12 cellular contexts compared by ENCODE assay signal in the genomic region with DNA sequence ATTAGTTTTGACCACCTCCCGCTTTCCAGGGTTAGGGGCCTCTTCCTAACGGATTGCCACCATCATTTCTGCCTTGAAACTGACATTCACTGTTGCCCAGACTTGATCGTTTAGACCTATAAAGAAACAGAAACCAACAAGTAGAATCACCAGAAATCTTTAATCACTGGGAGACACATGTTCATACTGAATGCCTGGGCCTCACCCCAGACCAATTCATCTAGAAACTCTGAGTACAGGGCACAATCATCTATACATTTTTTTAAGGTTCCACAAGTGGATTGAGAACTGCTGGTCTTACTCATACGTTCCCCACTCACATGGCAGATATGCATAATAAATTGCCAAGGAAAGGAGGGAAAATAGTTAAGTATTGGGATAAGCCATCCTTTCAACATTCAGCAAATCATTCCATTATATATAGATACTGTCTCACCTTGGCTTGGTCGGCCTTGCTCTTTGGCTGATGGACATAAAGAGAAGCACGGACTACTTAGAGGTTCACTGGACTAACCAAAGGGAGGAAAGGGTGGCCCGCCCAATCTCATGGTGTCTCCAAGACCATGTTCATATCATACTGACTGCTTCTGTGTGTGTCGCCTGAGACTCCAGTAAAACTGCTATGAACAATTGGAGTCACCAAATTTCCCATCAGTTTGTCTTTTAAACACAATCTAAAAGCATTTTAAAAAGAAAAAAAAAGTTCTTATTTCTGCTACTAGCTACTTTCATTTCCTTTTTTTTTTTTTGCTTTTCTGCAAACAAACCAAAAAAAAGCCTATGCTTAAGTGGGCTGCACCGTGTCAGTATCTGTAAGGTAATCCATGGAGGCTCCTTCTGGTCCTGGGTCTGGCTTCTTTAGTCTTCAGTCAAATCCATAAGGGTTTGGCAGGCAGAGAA. TPM values are rescaled to one million over a fixed set of nuclear protein-coding genes. Genes with fewer than 3 reads are reported as not detected.
DNase-seq lines count a peak whose midpoint lies in the region; ATAC-seq, FAIRE-seq and TF ChIP-seq lines count a peak whose summit lies in the region.
"Had no signal": no experiment of that assay in that cellular context is flagged by ENCODE, and none has a peak within 500 bp of the region (broad histone marks: within the 10 kb centered on the region; RNA-seq: fewer than 3 reads in every experiment).

No MANE protein-coding gene starts in this region.

- H3K9me3 Mint-ChIP-seq in natural killer cell treated with Interleukin-12 subunit alpha and Interleukin-12 subunit beta and Interleukin-15 and Interleukin-18, amount 100 ng/mL, for 72 hours = no peaks in the 10 kb centered on the region
- no peaks in the 10 kb centered on the region for H3K9me3 Mint-ChIP-seq in natural killer cell
- no peaks in the 10 kb centered on the region for H3K9me3 Mint-ChIP-seq in activated T-helper 1 cell treated with anti-CD3 and anti-CD28 coated beads, Interleukin-12 subunit alpha, Interleukin-12 subunit beta, Interleukin-2, Interleukin-4 antibody, amounts not matched to agents 30 ng/mL and 10 ng/mL and 1 ng/mL, durations not matched to agents 14 hours and 24 hours and 36 hours
- no peaks in the 10 kb centered on the region for H3K9me3 Mint-ChIP-seq in stimulated activated naive CD8-positive, alpha-beta T cell treated with anti-CD3 and anti-CD28 coated beads, Interleukin-15, Interleukin-2, amounts not matched to agents 100 ng/mL and 50 ng/mL, for 24 hours
- H3K9me3 Mint-ChIP-seq: CD4-positive, alpha-beta memory T cell had no signal

- H3K36me3 Mint-ChIP-seq in natural killer cell treated with Interleukin-12 subunit alpha and Interleukin-12 subunit beta and Interleukin-15 and Interleukin-18, amount 100 ng/mL, for 72 hours = no peaks in the 10 kb centered on the region
- no peaks in the 10 kb centered on the region for H3K36me3 Mint-ChIP-seq in natural killer cell
- H3K36me3 Mint-ChIP-seq in activated T-helper 1 cell treated with anti-CD3 and anti-CD28 coated beads, Interleukin-12 subunit alpha, Interleukin-12 subunit beta, Interleukin-2, Interleukin-4 antibody, amounts not matched to agents 30 ng/mL and 10 ng/mL and 1 ng/mL, durations not matched to agents 14 hours and 24 hours and 36 hours (ENCODE audit: low read depth) = no peaks in the 10 kb centered on the region
- H3K36me3 Mint-ChIP-seq in stimulated activated naive CD8-positive, alpha-beta T cell treated with anti-CD3 and anti-CD28 coated beads, Interleukin-15, Interleukin-2, amounts not matched to agents 100 ng/mL and 50 ng/mL, for 24 hours (ENCODE audit: low read depth) = no peaks in the 10 kb centered on the region
- H3K36me3 Mint-ChIP-seq: CD4-positive, alpha-beta memory T cell had no signal

- FAIRE-seq in HTR-8/SVneo (lab: Jason Lieb, UNC) = no peak
- FAIRE-seq: TTC549 had no signal

- DNase-seq in natural killer cell treated with Interleukin-12 subunit alpha and Interleukin-12 subunit beta and Interleukin-15 and Interleukin-18, amount 100 ng/mL, for 72 hours (ENCODE audit: low spot score) = no peak
- no peak for DNase-seq in natural killer cell
- DNase-seq in activated T-helper 1 cell treated with anti-CD3 and anti-CD28 coated beads, Interleukin-12 subunit alpha, Interleukin-12 subunit beta, Interleukin-2, Interleukin-4 antibody, amounts not matched to agents 30 ng/mL and 10 ng/mL and 1 ng/mL, durations not matched to agents 14 hours and 24 hours and 36 hours (ENCODE audit: low spot score) = no peak
- no peak for DNase-seq in cerebellum (ENCODE audit: low spot score)
- no peak for DNase-seq in HTR-8/SVneo (ENCODE audit: insufficient read length, low spot score)
- DNase-seq: CD4-positive, alpha-beta memory T cell; KBM-7; lower lobe of right lung had no signal

- peaks cover 8 to 26% of the 10 kb centered on the region in 2 donors for H3K4me1 Mint-ChIP-seq in natural killer cell treated with Interleukin-12 subunit alpha and Interleukin-12 subunit beta and Interleukin-15 and Interleukin-18, amount 100 ng/mL, for 72 hours (ENCODE audit: low read depth in 2 of 2)
- no peaks in the 10 kb centered on the region for H3K4me1 Mint-ChIP-seq in natural killer cell
- H3K4me1 Mint-ChIP-seq in activated T-helper 1 cell treated with anti-CD3 and anti-CD28 coated beads, Interleukin-12 subunit alpha, Interleukin-12 subunit beta, Interleukin-2, Interleukin-4 antibody, amounts not matched to agents 30 ng/mL and 10 ng/mL and 1 ng/mL, durations not matched to agents 14 hours and 24 hours and 36 hours (ENCODE audit: low read depth) = peaks cover 53% of the 10 kb centered on the region
- peaks cover 44% of the 10 kb centered on the region for H3K4me1 Mint-ChIP-seq in stimulated activated naive CD8-positive, alpha-beta T cell treated with anti-CD3 and anti-CD28 coated beads, Interleukin-15, Interleukin-2, amounts not matched to agents 100 ng/mL and 50 ng/mL, for 24 hours (ENCODE audit: low read depth)

- H3K27me3 Mint-ChIP-seq in natural killer cell treated with Interleukin-12 subunit alpha and Interleukin-12 subunit beta and Interleukin-15 and Interleukin-18, amount 100 ng/mL, for 72 hours = peaks cover under 1 to 14% of the 10 kb centered on the region in 2 donors
- peaks cover under 1 to 11% of the 10 kb centered on the region in 2 donors for H3K27me3 Mint-ChIP-seq in natural killer cell (ENCODE audit: low read depth in 2 of 2)
- H3K27me3 Mint-ChIP-seq in activated T-helper 1 cell treated with anti-CD3 and anti-CD28 coated beads, Interleukin-12 subunit alpha, Interleukin-12 subunit beta, Interleukin-2, Interleukin-4 antibody, amounts not matched to agents 30 ng/mL and 10 ng/mL and 1 ng/mL, durations not matched to agents 14 hours and 24 hours and 36 hours (ENCODE audit: insufficient read depth) = peaks cover 3% of the 10 kb centered on the region
- H3K27me3 Mint-ChIP-seq in stimulated activated naive CD8-positive, alpha-beta T cell treated with anti-CD3 and anti-CD28 coated beads, Interleukin-15, Interleukin-2, amounts not matched to agents 100 ng/mL and 50 ng/mL, for 24 hours = peaks cover 6% of the 10 kb centered on the region

- H3K27ac Mint-ChIP-seq in natural killer cell treated with Interleukin-12 subunit alpha and Interleukin-12 subunit beta and Interleukin-15 and Interleukin-18, amount 100 ng/mL, for 72 hours = peak overlapping the region; percentile 45 to 62
- no peak overlapping the region for H3K27ac Mint-ChIP-seq in natural killer cell
- peak overlapping the region; percentile 97 for H3K27ac Mint-ChIP-seq in activated T-helper 1 cell treated with anti-CD3 and anti-CD28 coated beads, Interleukin-12 subunit alpha, Interleukin-12 subunit beta, Interleukin-2, Interleukin-4 antibody, amounts not matched to agents 30 ng/mL and 10 ng/mL and 1 ng/mL, durations not matched to agents 14 hours and 24 hours and 36 hours
- H3K27ac Mint-ChIP-seq in stimulated activated naive CD8-positive, alpha-beta T cell treated with anti-CD3 and anti-CD28 coated beads, Interleukin-15, Interleukin-2, amounts not matched to agents 100 ng/mL and 50 ng/mL, for 24 hours = peak overlapping the region; percentile 95

- peak overlapping the region; percentile 54 for H3K4me3 Mint-ChIP-seq in natural killer cell treated with Interleukin-12 subunit alpha and Interleukin-12 subunit beta and Interleukin-15 and Interleukin-18, amount 100 ng/mL, for 72 hours
- H3K4me3 Mint-ChIP-seq in natural killer cell = no peak overlapping the region
- H3K4me3 Mint-ChIP-seq in activated T-helper 1 cell treated with anti-CD3 and anti-CD28 coated beads, Interleukin-12 subunit alpha, Interleukin-12 subunit beta, Interleukin-2, Interleukin-4 antibody, amounts not matched to agents 30 ng/mL and 10 ng/mL and 1 ng/mL, durations not matched to agents 14 hours and 24 hours and 36 hours = peak overlapping the region; percentile 61
- H3K4me3 Mint-ChIP-seq in stimulated activated naive CD8-positive, alpha-beta T cell treated with anti-CD3 and anti-CD28 coated beads, Interleukin-15, Interleukin-2, amounts not matched to agents 100 ng/mL and 50 ng/mL, for 24 hours = peak overlapping the region; percentile 61

- intact Hi-C loops in natural killer cell (cut with micrococcal nuclease) = no loop called here
- intact Hi-C loops in activated T-helper 1 cell treated with anti-CD3 and anti-CD28 coated beads, Interleukin-12 subunit alpha, Interleukin-12 subunit beta, Interleukin-2, Interleukin-4 antibody, amounts not matched to agents 30 ng/mL and 10 ng/mL and 1 ng/mL, durations not matched to agents 14 hours and 24 hours and 36 hours (cut with micrococcal nuclease) = loop anchor here (1.0 kb wide), 5 partner anchors 13 to 595 kb away; no protein-coding TSS in a partner anchor

- peak; percentile 72 to 92 for ATAC-seq in natural killer cell treated with Interleukin-12 subunit alpha and Interleukin-12 subunit beta and Interleukin-15 and Interleukin-18, amount 100 ng/mL, for 72 hours
- ATAC-seq in natural killer cell = no peak
- peak; percentile 46 for ATAC-seq in HG03342 (IDR thresholded peaks at IDR 0.05; ENCODE audit: unreplicated experiment)
- ATAC-seq in SK-N-SH treated with all-trans-retinoic acid at 6 μM for 48 hours = no peak

- no peak for TF ChIP-seq CTCF in natural killer cell (IDR thresholded peaks at IDR 0.05)

TF ChIP-seq in SK-N-SH treated with all-trans-retinoic acid at 6 μM for 48 hours, 23 proteins besides CTCF, POLR2A, EP300 and RAD21 (continues in another document):
- TF ChIP-seq, protein P1, sequence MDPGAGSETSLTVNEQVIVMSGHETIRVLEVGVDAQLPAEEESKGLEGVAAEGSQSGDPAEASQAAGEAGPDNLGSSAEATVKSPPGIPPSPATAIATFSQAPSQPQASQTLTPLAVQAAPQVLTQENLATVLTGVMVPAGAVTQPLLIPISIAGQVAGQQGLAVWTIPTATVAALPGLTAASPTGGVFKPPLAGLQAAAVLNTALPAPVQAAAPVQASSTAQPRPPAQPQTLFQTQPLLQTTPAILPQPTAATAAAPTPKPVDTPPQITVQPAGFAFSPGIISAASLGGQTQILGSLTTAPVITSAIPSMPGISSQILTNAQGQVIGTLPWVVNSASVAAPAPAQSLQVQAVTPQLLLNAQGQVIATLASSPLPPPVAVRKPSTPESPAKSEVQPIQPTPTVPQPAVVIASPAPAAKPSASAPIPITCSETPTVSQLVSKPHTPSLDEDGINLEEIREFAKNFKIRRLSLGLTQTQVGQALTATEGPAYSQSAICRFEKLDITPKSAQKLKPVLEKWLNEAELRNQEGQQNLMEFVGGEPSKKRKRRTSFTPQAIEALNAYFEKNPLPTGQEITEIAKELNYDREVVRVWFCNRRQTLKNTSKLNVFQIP (CRISPR knock-in tag; IDR thresholded peaks at IDR 0.05; ENCODE audit: borderline replicate concordance, low read depth) = no peak

RNA-seq across cellular contexts. Expression of a gene that starts 9.3 kb away (rescaled TPM):
- total RNA-seq in natural killer cell treated with Interleukin-12 subunit alpha and Interleukin-12 subunit beta and Interleukin-15 and Interleukin-18, amount 100 ng/mL, for 72 hours = 10 to 100 TPM; 25.3 to 51.4 TPM
- total RNA-seq in natural killer cell (10 to 100 TPM; 29.0 to 37.5 (median 32.2) TPM), cerebellum (88.7 TPM)
- total RNA-seq in activated T-helper 1 cell treated with anti-CD3 and anti-CD28 coated beads, Interleukin-12 subunit alpha, Interleukin-12 subunit beta, Interleukin-2, Interleukin-4 antibody, amounts not matched to agents 30 ng/mL and 10 ng/mL and 1 ng/mL, durations not matched to agents 14 hours and 24 hours and 36 hours = 71.7 and 78.9 TPM in 2 replicates

Comparison
In these comparisons a context has a peak if more than half of its experiments do, and no peak if none do; other contexts are left out.
1. ATAC-seq: peak in natural killer cell treated with Interleukin-12 subunit alpha and Interleukin-12 subunit beta and Interleukin-15 and Interleukin-18, amount 100 ng/mL, for 72 hours (2 of 2) and HG03342 (single experiment); none in natural killer cell (0 of 3) and SK-N-SH treated with all-trans-retinoic acid at 6 μM for 48 hours (single experiment).
2. H3K27ac Mint-ChIP-seq: peak in natural killer cell treated with Interleukin-12 subunit alpha and Interleukin-12 subunit beta and Interleukin-15 and Interleukin-18, amount 100 ng/mL, for 72 hours (2 of 2), activated T-helper 1 cell treated with anti-CD3 and anti-CD28 coated beads, Interleukin-12 subunit alpha, Interleukin-12 subunit beta, Interleukin-2, Interleukin-4 antibody, amounts not matched to agents 30 ng/mL and 10 ng/mL and 1 ng/mL, durations not matched to agents 14 hours and 24 hours and 36 hours (single experiment) and stimulated activated naive CD8-positive, alpha-beta T cell treated with anti-CD3 and anti-CD28 coated beads, Interleukin-15, Interleukin-2, amounts not matched to agents 100 ng/mL and 50 ng/mL, for 24 hours (single experiment); none in natural killer cell (0 of 2).